ENCODE assay signal across 10 cellular contexts in the genomic region with DNA sequence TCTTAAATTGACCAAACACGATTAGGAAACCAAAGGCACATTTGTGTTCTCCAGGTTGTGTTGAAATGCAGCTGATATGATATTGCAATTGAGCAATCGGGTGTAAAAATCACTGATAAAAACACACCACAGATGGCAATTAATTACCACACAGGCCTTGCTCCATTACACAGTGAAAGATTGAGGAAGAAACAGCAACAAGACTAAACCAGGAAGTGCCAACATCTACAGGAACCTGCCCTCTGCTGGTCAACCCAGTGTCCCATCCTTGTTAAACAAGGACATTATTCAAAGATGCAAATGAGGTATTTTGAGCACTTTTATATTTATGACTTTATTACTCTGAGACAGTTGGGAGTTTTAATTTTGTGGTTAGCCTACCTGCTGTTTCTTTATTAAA.
A peak's percentile ranks its signal among the peaks of the same experiment; 100 is the strongest.
DNase-seq lines count a peak whose midpoint lies in the region; ATAC-seq, FAIRE-seq and TF ChIP-seq lines count a peak whose summit lies in the region.
"Had no signal": no experiment of that assay in that cellular context is flagged by ENCODE, and none has a peak within 500 bp of the region (broad histone marks: within the 10 kb centered on the region; RNA-seq: fewer than 3 reads in every experiment).

No MANE protein-coding gene starts in this region.

- no peaks in the 10 kb centered on the region for H3K9me3 ChIP-seq in heart left ventricle

- no peak overlapping the region for H3K4me3 Mint-ChIP-seq in Calu3 (ENCODE audit: low read depth, unreplicated experiment)

- no peak overlapping the region for H3K4me3 ChIP-seq in heart left ventricle

- H3K36me3 ChIP-seq in heart left ventricle: no peaks in the 10 kb centered on the region

- CTCF ChIA-PET in Calu3 (lab: Charles Lee): no interaction called here

- peak in 2 of 4 donors; percentile 59 to 63 for ATAC-seq in heart left ventricle

- BruUV-seq in Calu3 (replicated peaks; lab: Mats Ljungman, UMichigan): no TSS peak

- H3K4me1 Mint-ChIP-seq in Calu3 (ENCODE audit: low read depth, unreplicated experiment): no peaks in the 10 kb centered on the region

- TF ChIP-seq CTCF in heart left ventricle (IDR thresholded peaks at IDR 0.05) (peak in 7 of 12 donors; percentile 5 to 43 (median 29)), Calu3 (IDR thresholded peaks at IDR 0.05; ENCODE audit: unreplicated experiment) (no peak)

- TF ChIP-seq POLR2A in H54 (IDR thresholded peaks at IDR 0.05; ENCODE audit: low read depth, low read length) (no peak), heart left ventricle (IDR thresholded peaks at IDR 0.05) (no peak)

- H3K27ac ChIP-seq in heart left ventricle: no peak overlapping the region

- no peaks in the 10 kb centered on the region for H3K27me3 ChIP-seq in heart left ventricle

- no peaks in the 10 kb centered on the region for H3K27me3 Mint-ChIP-seq in Calu3 (ENCODE audit: unreplicated experiment)

- 77 to 78% (median 77%) methylated on average over 2 of the region's 2 CpGs for WGBS in heart left ventricle, 4 donors

- H3K36me3 Mint-ChIP-seq in Calu3 (ENCODE audit: insufficient read depth, unreplicated experiment): no peaks in the 10 kb centered on the region

- H3K9me3 Mint-ChIP-seq in Calu3 (ENCODE audit: low read depth, unreplicated experiment): peaks cover 11% of the 10 kb centered on the region

- DNase-seq in AML-193 (lab: John Stamatoyannopoulos, UW): peak; percentile 49 to 71
- peak; percentile 2 for DNase-seq in H54 (ENCODE audit: insufficient read length, low spot score)
- DNase-seq in RPMI8226: peak; percentile 27
- peak in 2 of 5 donors; percentile 20 to 29 for DNase-seq in heart left ventricle
- DNase-seq in Calu3: no peak
- no peak for DNase-seq in NCI-H345 treated with DMSO at 0.1 percent for 48 hours (lab: John Stamatoyannopoulos, UW; ENCODE audit: unreplicated experiment)
- DNase-seq in activated CD8-positive, alpha-beta memory T cell treated with anti-CD3 and anti-CD28 coated beads, Interleukin-2, amount 50 U/mL, for 48 hours: no peak
- DNase-seq in midbrain (lab: John Stamatoyannopoulos, UW): no peak
- DNase-seq: effector CD4-positive, alpha-beta T cell; NCI-H187 had no signal

- intact Hi-C loops in heart left ventricle (cut with DNase I): no loop called here
- intact Hi-C loops in Calu3 (cut with micrococcal nuclease; ENCODE audit: unreplicated experiment): no loop called here

- FAIRE-seq in H54 (lab: Jason Lieb, UNC): peak; percentile 65

- H3K4me1 ChIP-seq in heart left ventricle: no peaks in the 10 kb centered on the region

- no peak overlapping the region for H3K27ac Mint-ChIP-seq in Calu3 (ENCODE audit: unreplicated experiment)

Comparison
In these comparisons a context has a peak if more than half of its experiments do, and no peak if none do; other contexts are left out.
1. DNase-seq: peak in AML-193 (2 of 2), H54 (single experiment) and RPMI8226 (single experiment); none in Calu3 (single experiment), NCI-H345 treated with DMSO at 0.1 percent for 48 hours (single experiment), activated CD8-positive, alpha-beta memory T cell treated with anti-CD3 and anti-CD28 coated beads, Interleukin-2, amount 50 U/mL, for 48 hours (single experiment) and midbrain (single experiment).